14 cellular contexts compared by ENCODE assay signal in the genomic region with DNA sequence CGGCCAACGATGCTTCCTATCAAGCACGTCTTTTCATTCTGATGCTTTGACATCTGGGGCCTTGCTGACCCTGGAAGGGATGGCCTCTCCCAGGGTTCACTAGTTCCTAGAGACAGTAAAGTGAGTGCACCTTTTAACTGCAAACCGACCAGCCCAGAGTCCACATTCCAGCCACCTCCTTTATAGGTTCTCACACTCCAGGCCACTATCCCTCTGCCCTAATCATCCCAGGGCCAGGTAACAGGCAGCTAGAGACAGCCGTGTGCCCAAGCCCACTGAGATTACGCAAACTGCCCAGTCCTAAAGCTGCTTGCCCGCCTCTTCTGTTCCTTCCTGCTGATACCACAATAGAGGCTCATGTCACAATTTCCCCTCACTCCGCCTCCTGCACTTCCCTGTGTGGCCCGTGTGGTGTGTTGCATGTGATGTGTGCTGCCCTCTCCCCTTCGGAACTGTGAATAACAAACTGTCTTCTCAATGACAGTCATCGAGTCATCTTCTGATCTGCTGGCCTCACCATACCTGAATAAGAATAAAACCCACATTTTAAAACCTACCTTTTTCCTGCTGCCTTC.
A peak's percentile ranks its signal among the peaks of the same experiment; 100 is the strongest.
DNase-seq lines count a peak whose midpoint lies in the region; ATAC-seq and TF ChIP-seq lines count a peak whose summit lies in the region.
"Had no signal": no experiment of that assay in that cellular context is flagged by ENCODE, and none has a peak within 500 bp of the region (broad histone marks: within the 10 kb centered on the region; RNA-seq: fewer than 3 reads in every experiment).

No MANE protein-coding gene starts in this region.

- DNase-seq in NB4 (ENCODE audit: low read depth) (peak; percentile 93), left lung (no peak), globus pallidus (ENCODE audit: low spot score) (no peak), HuH-7.5 (ENCODE audit: low spot score) (no peak), nucleus accumbens (lab: John Stamatoyannopoulos, UW) (no peak)
- DNase-seq in activated CD4-positive, alpha-beta T cell treated with anti-CD3 and anti-CD28 coated beads, Interleukin-2, amount 10 ng/mL, durations not matched to agents 24 days and 14 days: peak; percentile 66
- peak in 1 of 2 donors; percentile 57 for DNase-seq in stimulated activated effector memory CD8-positive, alpha-beta T cell treated with anti-CD3 and anti-CD28 coated beads, Interleukin-12 subunit alpha, Interleukin-12 subunit beta, amount 100 ng/mL, for 72 hours (ENCODE audit: low spot score in 2 of 2)
- DNase-seq: DMS 273 treated with DMSO at 0.1 percent for 48 hours, NCI-H1092 treated with DMSO at 0.1 percent for 48 hours, NCI-H510A had no signal

- H3K27ac Mint-ChIP-seq in activated CD4-positive, alpha-beta T cell treated with anti-CD3 and anti-CD28 coated beads, Interleukin-2, amount 10 ng/mL, durations not matched to agents 24 days and 14 days: peak overlapping the region; percentile 13
- H3K27ac Mint-ChIP-seq in stimulated activated effector memory CD8-positive, alpha-beta T cell treated with anti-CD3 and anti-CD28 coated beads, Interleukin-12 subunit alpha, Interleukin-12 subunit beta, amount 100 ng/mL, for 72 hours: no peak overlapping the region

- TF ChIP-seq POLR2A in NB4 (IDR thresholded peaks at IDR 0.05; ENCODE audit: extremely low read depth, insufficient read length): no peak

- H3K9me3 ChIP-seq in left lung: no peaks in the 10 kb centered on the region
- H3K9me3 ChIP-seq: SJSA1 had no signal

- no peaks in the 10 kb centered on the region for H3K27me3 ChIP-seq in left lung
- H3K27me3 ChIP-seq: SJSA1 had no signal

- intact Hi-C loops in activated CD4-positive, alpha-beta T cell treated with anti-CD3 and anti-CD28 coated beads, Interleukin-2, amount 10 ng/mL, durations not matched to agents 24 days and 14 days (cut with micrococcal nuclease): no loop called here
- intact Hi-C loops in left lung (cut with DNase I): no loop called here

- no peak overlapping the region for H3K4me3 Mint-ChIP-seq in activated CD4-positive, alpha-beta T cell treated with anti-CD3 and anti-CD28 coated beads, Interleukin-2, amount 10 ng/mL, durations not matched to agents 24 days and 14 days
- no peak overlapping the region for H3K4me3 Mint-ChIP-seq in stimulated activated effector memory CD8-positive, alpha-beta T cell treated with anti-CD3 and anti-CD28 coated beads, Interleukin-12 subunit alpha, Interleukin-12 subunit beta, amount 100 ng/mL, for 72 hours

- H3K4me1 ChIP-seq in left lung: no peaks in the 10 kb centered on the region

- peaks cover 11% of the 10 kb centered on the region for H3K27me3 Mint-ChIP-seq in activated CD4-positive, alpha-beta T cell treated with anti-CD3 and anti-CD28 coated beads, Interleukin-2, amount 10 ng/mL, durations not matched to agents 24 days and 14 days

- peaks cover 18% of the 10 kb centered on the region for H3K4me1 Mint-ChIP-seq in activated CD4-positive, alpha-beta T cell treated with anti-CD3 and anti-CD28 coated beads, Interleukin-2, amount 10 ng/mL, durations not matched to agents 24 days and 14 days
- H3K4me1 Mint-ChIP-seq in stimulated activated effector memory CD8-positive, alpha-beta T cell treated with anti-CD3 and anti-CD28 coated beads, Interleukin-12 subunit alpha, Interleukin-12 subunit beta, amount 100 ng/mL, for 72 hours: peaks cover 15% of the 10 kb centered on the region

- no peaks in the 10 kb centered on the region for H3K36me3 Mint-ChIP-seq in activated CD4-positive, alpha-beta T cell treated with anti-CD3 and anti-CD28 coated beads, Interleukin-2, amount 10 ng/mL, durations not matched to agents 24 days and 14 days (ENCODE audit: low read depth)
- H3K36me3 Mint-ChIP-seq in stimulated activated effector memory CD8-positive, alpha-beta T cell treated with anti-CD3 and anti-CD28 coated beads, Interleukin-12 subunit alpha, Interleukin-12 subunit beta, amount 100 ng/mL, for 72 hours: no peaks in the 10 kb centered on the region

- H3K27ac ChIP-seq in left lung: no peak overlapping the region
- H3K27ac ChIP-seq: cardiac muscle cell, epithelial cell of prostate, SJSA1 had no signal

- H3K4me3 ChIP-seq in NB4 (ENCODE audit: low read depth, low read length) (no peak overlapping the region), left lung (no peak overlapping the region)
- H3K4me3 ChIP-seq: cardiac muscle cell, GM12878, SJSA1 had no signal

- peak; percentile 34 for ATAC-seq in left lung
- peak; percentile 91 for ATAC-seq in stimulated activated effector memory CD8-positive, alpha-beta T cell treated with anti-CD3 and anti-CD28 coated beads, Interleukin-12 subunit alpha, Interleukin-12 subunit beta, amount 100 ng/mL, for 72 hours
- ATAC-seq: GM12878 had no signal

- H3K36me3 ChIP-seq in left lung: no peaks in the 10 kb centered on the region
- H3K36me3 ChIP-seq: cardiac muscle cell, SJSA1 had no signal

- TF ChIP-seq CTCF in NB4 (IDR thresholded peaks at IDR 0.05; ENCODE audit: low read depth, low read length) (peak; percentile 6), left lung (IDR thresholded peaks at IDR 0.05) (no peak)

- no peaks in the 10 kb centered on the region for H3K9me3 Mint-ChIP-seq in activated CD4-positive, alpha-beta T cell treated with anti-CD3 and anti-CD28 coated beads, Interleukin-2, amount 10 ng/mL, durations not matched to agents 24 days and 14 days
- no peaks in the 10 kb centered on the region for H3K9me3 Mint-ChIP-seq in stimulated activated effector memory CD8-positive, alpha-beta T cell treated with anti-CD3 and anti-CD28 coated beads, Interleukin-12 subunit alpha, Interleukin-12 subunit beta, amount 100 ng/mL, for 72 hours

Comparison
In these comparisons a context has a peak if more than half of its experiments do, and no peak if none do; other contexts are left out.
1. DNase-seq: peak in NB4 (single experiment) and activated CD4-positive, alpha-beta T cell treated with anti-CD3 and anti-CD28 coated beads, Interleukin-2, amount 10 ng/mL, durations not matched to agents 24 days and 14 days (single experiment); none in left lung (0 of 2), globus pallidus (single experiment), HuH-7.5 (single experiment) and nucleus accumbens (0 of 56).